ENCODE assay signal across 2 cellular contexts in the genomic region with DNA sequence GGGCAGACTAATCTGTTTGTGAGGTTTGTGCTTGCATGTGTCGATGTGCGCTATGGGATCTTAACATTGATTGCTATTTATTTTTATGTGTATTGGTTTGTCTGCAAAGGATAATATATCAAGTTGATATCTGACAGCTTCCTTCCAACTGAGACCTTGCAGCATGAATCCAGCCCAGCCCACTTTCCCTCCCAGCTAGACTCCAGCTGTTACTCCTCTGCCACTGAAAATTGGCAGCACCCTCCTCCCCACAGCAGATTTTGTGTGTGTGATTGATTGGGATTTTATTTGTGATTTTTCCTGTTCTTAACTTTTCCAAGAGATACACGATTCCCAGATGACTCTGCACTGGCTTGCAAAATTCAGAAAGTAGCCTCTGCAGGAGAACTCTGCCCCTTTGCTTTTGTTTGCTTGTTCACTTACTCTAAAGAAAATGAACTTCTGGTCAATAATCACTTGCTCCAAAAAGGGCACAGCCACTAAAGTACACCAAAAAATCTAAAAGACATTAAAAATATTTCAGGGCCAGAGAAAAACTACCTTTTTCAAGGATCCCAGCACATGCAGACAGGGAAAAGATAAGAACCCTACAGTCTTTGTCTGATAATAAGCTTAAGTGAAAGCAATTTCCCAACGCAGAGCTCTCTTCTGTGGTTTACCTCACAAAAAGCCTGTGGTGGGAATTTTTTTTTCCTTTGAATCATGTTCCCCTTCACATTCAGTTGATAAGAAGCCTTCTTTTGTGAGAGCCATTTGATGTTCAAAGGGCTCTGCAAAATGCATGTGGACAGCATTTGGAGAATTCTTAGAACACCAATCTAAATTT.
TF ChIP-seq lines count a peak whose summit lies in the region.

No MANE protein-coding gene starts in this region.

TF ChIP-seq in HEK293T, 16 proteins besides CTCF, POLR2A, EP300 and RAD21 (continued from another document):
- TF ChIP-seq, protein P1, sequence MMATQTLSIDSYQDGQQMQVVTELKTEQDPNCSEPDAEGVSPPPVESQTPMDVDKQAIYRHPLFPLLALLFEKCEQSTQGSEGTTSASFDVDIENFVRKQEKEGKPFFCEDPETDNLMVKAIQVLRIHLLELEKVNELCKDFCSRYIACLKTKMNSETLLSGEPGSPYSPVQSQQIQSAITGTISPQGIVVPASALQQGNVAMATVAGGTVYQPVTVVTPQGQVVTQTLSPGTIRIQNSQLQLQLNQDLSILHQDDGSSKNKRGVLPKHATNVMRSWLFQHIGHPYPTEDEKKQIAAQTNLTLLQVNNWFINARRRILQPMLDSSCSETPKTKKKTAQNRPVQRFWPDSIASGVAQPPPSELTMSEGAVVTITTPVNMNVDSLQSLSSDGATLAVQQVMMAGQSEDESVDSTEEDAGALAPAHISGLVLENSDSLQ (IDR thresholded peaks at IDR 0.05), result peak; percentile 36; the same call in 1 of the 2 replicates
TF ChIP-seq in HEK293T: peak in this region for 1.

TF ChIP-seq in neural cell, 6 proteins besides CTCF, POLR2A, EP300 and RAD21:
- TF ChIP-seq, protein P2, sequence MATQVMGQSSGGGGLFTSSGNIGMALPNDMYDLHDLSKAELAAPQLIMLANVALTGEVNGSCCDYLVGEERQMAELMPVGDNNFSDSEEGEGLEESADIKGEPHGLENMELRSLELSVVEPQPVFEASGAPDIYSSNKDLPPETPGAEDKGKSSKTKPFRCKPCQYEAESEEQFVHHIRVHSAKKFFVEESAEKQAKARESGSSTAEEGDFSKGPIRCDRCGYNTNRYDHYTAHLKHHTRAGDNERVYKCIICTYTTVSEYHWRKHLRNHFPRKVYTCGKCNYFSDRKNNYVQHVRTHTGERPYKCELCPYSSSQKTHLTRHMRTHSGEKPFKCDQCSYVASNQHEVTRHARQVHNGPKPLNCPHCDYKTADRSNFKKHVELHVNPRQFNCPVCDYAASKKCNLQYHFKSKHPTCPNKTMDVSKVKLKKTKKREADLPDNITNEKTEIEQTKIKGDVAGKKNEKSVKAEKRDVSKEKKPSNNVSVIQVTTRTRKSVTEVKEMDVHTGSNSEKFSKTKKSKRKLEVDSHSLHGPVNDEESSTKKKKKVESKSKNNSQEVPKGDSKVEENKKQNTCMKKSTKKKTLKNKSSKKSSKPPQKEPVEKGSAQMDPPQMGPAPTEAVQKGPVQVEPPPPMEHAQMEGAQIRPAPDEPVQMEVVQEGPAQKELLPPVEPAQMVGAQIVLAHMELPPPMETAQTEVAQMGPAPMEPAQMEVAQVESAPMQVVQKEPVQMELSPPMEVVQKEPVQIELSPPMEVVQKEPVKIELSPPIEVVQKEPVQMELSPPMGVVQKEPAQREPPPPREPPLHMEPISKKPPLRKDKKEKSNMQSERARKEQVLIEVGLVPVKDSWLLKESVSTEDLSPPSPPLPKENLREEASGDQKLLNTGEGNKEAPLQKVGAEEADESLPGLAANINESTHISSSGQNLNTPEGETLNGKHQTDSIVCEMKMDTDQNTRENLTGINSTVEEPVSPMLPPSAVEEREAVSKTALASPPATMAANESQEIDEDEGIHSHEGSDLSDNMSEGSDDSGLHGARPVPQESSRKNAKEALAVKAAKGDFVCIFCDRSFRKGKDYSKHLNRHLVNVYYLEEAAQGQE (IDR thresholded peaks at IDR 0.05; ENCODE audit: borderline replicate concordance), result peak; percentile 56
- TF ChIP-seq SMC3 (conservative IDR thresholded peaks at IDR 0.05; ENCODE audit: poor library complexity), result no peak
TF ChIP-seq in neural cell: peak in this region for 1.
